ENCODE assay signal across 11 cellular contexts in the genomic region with DNA sequence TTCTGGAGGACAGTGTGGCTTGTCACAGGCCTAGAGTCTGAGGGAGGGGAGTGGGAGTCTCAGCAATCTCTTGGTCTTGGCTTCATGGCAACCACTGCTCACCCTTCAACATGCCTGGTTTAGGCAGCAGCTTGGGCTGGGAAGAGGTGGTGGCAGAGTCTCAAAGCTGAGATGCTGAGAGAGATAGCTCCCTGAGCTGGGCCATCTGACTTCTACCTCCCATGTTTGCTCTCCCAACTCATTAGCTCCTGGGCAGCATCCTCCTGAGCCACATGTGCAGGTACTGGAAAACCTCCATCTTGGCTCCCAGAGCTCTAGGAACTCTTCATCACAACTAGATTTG. TPM values are rescaled to one million over a fixed set of nuclear protein-coding genes. Genes with fewer than 3 reads are reported as not detected.
DNase-seq lines count a peak whose midpoint lies in the region; ATAC-seq and TF ChIP-seq lines count a peak whose summit lies in the region.
"Had no signal": no experiment of that assay in that cellular context is flagged by ENCODE, and none has a peak within 500 bp of the region (broad histone marks: within the 10 kb centered on the region; RNA-seq: fewer than 3 reads in every experiment).

No MANE protein-coding gene starts in this region.

- ATAC-seq in CD4-positive, alpha-beta T cell (ENCODE audit: poor library complexity): no peak
- no peak for ATAC-seq in effector memory CD8-positive, alpha-beta T cell (replicated peaks)

- POLR2A ChIA-PET in CD4-positive, alpha-beta T cell (lab: Charles Lee): interaction anchor here (0.6 to 20.9 kb wide), 16 partner anchors 6 to 1865 kb away, joined by 3 to 1064 read pairs (median 6); partner anchors contain the start of genes LIMK2, PATZ1, PIK3IP1 and SELENOM
- POLR2A ChIA-PET in RWPE1 (lab: Yijun Ruan, JAX; ENCODE audit: low non-redundant PET): no interaction called here

- H3K4me3 Mint-ChIP-seq in CD4-positive, alpha-beta T cell: peak overlapping the region; percentile 79
- H3K4me3 Mint-ChIP-seq in effector memory CD8-positive, alpha-beta T cell: peak overlapping the region; percentile 12 to 64
- H3K4me3 Mint-ChIP-seq: CD14-positive monocyte had no signal

- H3K4me3 ChIP-seq in skin epidermis: no peak overlapping the region
- H3K4me3 ChIP-seq: SJCRH30, tibial artery had no signal

- peak overlapping the region; percentile 98 for H3K27ac Mint-ChIP-seq in CD4-positive, alpha-beta T cell
- peak overlapping the region; percentile 83 to 93 for H3K27ac Mint-ChIP-seq in effector memory CD8-positive, alpha-beta T cell

- H3K4me1 Mint-ChIP-seq in CD4-positive, alpha-beta T cell (ENCODE audit: low read depth): peaks cover 95% of the 10 kb centered on the region
- peaks cover 34 to 43% of the 10 kb centered on the region in 2 donors for H3K4me1 Mint-ChIP-seq in effector memory CD8-positive, alpha-beta T cell (ENCODE audit: low read depth in 2 of 2)
- H3K4me1 Mint-ChIP-seq: CD14-positive monocyte had no signal

- CTCF ChIA-PET in CD4-positive, alpha-beta T cell (lab: Charles Lee): interaction anchor here (3.7 to 4.8 kb wide), 2 partner anchors 12 to 34 kb away, joined by 16 to 27 read pairs; partner anchors contain the start of gene PIK3IP1
- CTCF ChIA-PET in RWPE1 (lab: Yijun Ruan, JAX): interaction anchor here (0.5 kb wide), 1 partner anchor 28 kb away, joined by 3 read pairs; no protein-coding TSS in a partner anchor

- H3K9me3 ChIP-seq in CD4-positive, alpha-beta T cell (ENCODE audit: control insufficient read depth, low read length): no peaks in the 10 kb centered on the region
- H3K9me3 ChIP-seq: SJCRH30, tibial artery had no signal

- no peaks in the 10 kb centered on the region for H3K9me3 Mint-ChIP-seq in CD4-positive, alpha-beta T cell
- H3K9me3 Mint-ChIP-seq in effector memory CD8-positive, alpha-beta T cell: no peaks in the 10 kb centered on the region

- no peak for DNase-seq in CD4-positive, alpha-beta T cell
- DNase-seq in RWPE1 (ENCODE audit: low spot score) (no peak), NCI-H82 (lab: John Stamatoyannopoulos, UW) (no peak), COR-L47 (lab: John Stamatoyannopoulos, UW) (no peak), SHP77 (lab: John Stamatoyannopoulos, UW) (no peak)
- DNase-seq in effector memory CD8-positive, alpha-beta T cell: no peak
- DNase-seq: NK-92 treated with Interleukin-12 subunit alpha and Interleukin-12 subunit beta, amount 100 ng/mL, for 24 hours; SJCRH30; tibial artery had no signal

- TF ChIP-seq CTCF in CD4-positive, alpha-beta T cell (IDR thresholded peaks at IDR 0.05): no peak
- no peak for TF ChIP-seq CTCF in RWPE1 (conservative IDR thresholded peaks at IDR 0.05; ENCODE audit: low read depth)

- intact Hi-C loops in CD4-positive, alpha-beta T cell (cut with DNase I, micrococcal nuclease): loop anchor here in 1 of 2 experiments (1.0 to 10.0 kb wide), 2 partner anchors 13 to 194 kb away; partner anchors contain the start of genes PIK3IP1 and SMTN

- no peaks in the 10 kb centered on the region for H3K27me3 Mint-ChIP-seq in CD4-positive, alpha-beta T cell
- H3K27me3 Mint-ChIP-seq in effector memory CD8-positive, alpha-beta T cell: no peaks in the 10 kb centered on the region

- no peaks in the 10 kb centered on the region for H3K27me3 ChIP-seq in CD4-positive, alpha-beta T cell (ENCODE audit: control insufficient read depth, insufficient read depth, low read length)
- H3K27me3 ChIP-seq: SJCRH30, tibial artery had no signal

- H3K27ac ChIP-seq in CD4-positive, alpha-beta T cell (ENCODE audit: low read depth, low read length): peak overlapping the region; percentile 85
- peak overlapping the region; percentile 51 for H3K27ac ChIP-seq in RWPE1
- H3K27ac ChIP-seq in skin epidermis: peak overlapping the region in 16 of 21 experiments; percentile 1 to 84 (median 52)
- H3K27ac ChIP-seq: SJCRH30, tibial artery had no signal

- H3K36me3 Mint-ChIP-seq in CD4-positive, alpha-beta T cell (ENCODE audit: low read depth): peaks cover 90% of the 10 kb centered on the region
- H3K36me3 Mint-ChIP-seq in effector memory CD8-positive, alpha-beta T cell (ENCODE audit: insufficient read depth): peaks cover 88% of the 10 kb centered on the region

RNA-seq across cellular contexts. Expression of gene PIK3IP1, which starts 13.0 kb away (rescaled TPM):
- 1,000 to 10,000 TPM; 1,063 to 1,072 TPM for total RNA-seq in CD4-positive, alpha-beta T cell
